Comparison of ENCODE assay signal across 22 cellular contexts in the genomic region with DNA sequence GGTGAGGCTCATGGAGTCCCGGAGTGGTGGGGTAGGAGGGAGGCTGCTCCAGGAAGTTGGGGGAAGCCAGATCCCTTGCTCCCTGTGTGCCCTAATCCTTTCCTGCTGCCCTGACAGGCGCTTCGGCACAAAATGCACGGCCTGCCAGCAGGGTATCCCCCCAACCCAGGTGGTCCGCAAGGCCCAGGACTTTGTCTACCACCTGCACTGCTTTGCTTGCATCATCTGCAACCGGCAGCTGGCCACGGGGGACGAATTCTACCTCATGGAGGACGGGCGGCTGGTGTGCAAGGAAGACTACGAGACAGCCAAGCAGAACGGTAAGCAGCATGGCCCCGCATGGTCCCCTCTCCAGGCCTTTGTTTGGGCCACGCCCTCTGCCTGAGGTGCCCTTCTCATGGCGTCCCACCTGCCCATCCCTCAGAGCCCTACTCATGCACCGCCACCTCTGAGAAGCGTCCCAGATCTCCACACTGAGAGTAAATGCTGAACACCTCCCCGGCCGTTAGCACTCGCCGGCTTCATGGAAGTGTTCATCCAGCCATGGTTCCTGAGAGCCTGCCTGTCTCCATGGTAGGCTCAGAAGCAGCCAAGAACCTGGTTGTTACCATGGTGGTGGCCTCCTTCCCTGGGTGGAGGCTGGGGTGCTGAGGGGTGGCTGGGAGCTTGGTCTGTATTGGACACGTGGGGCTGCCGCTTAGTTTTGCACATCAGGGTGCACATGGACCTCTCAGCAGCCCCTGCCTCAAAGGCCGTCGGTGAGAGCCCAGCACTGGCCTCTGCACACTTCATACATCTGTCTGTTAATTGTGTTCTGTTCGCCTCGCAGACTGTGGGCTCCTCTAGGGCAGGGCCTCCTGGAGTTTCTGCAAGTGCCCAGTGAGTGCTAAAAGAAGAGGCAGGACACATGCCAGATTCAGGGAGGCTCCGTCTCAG. TPM values are rescaled to one million over a fixed set of nuclear protein-coding genes. Genes with fewer than 3 reads are reported as not detected.
DNase-seq lines count a peak whose midpoint lies in the region; ATAC-seq and TF ChIP-seq lines count a peak whose summit lies in the region.
"Had no signal": no experiment of that assay in that cellular context is flagged by ENCODE, and none has a peak within 500 bp of the region (broad histone marks: within the 10 kb centered on the region; RNA-seq: fewer than 3 reads in every experiment).

No MANE protein-coding gene starts in this region.

- H4K8ac ChIP-seq in H9 (replicated peaks; ENCODE audit: insufficient read length, low read depth, low read length): no peak overlapping the region

- H2BK15ac ChIP-seq in H9 (ENCODE audit: low read depth, low read length): no peak overlapping the region

- H3K14ac ChIP-seq in H9 (ENCODE audit: insufficient read depth, low read length): no peak overlapping the region

- H3K27ac ChIP-seq in BLaER1: peak overlapping the region; percentile 60
- no peak overlapping the region for H3K27ac ChIP-seq in H9 (ENCODE audit: insufficient read length, low read depth, low read length)
- H3K27ac ChIP-seq in endodermal cell (ENCODE audit: low read depth, low read length): no peak overlapping the region
- no peak overlapping the region for H3K27ac ChIP-seq in colonic mucosa
- H3K27ac ChIP-seq in WERI-Rb-1: no peak overlapping the region; the same call in 1 of the 2 replicates
- no peak overlapping the region for H3K27ac ChIP-seq in gastroesophageal sphincter

- no peak overlapping the region for H3K4ac ChIP-seq in H9 (ENCODE audit: low read depth, low read length)

- no peak for ATAC-seq in gastroesophageal sphincter
- ATAC-seq: HepG2 had no signal

- H2BK5ac ChIP-seq in H9 (ENCODE audit: insufficient read length, low read length): no peak overlapping the region

- H3K36me3 Mint-ChIP-seq in H9 (ENCODE audit: insufficient read depth in 1 of 3, low read depth in 3 of 3) (peaks cover 0 to 5% (median 0%) of the 10 kb centered on the region in 3 experiments; a peak in 3 of 7 replicates), endodermal cell (ENCODE audit: low read depth) (no peaks in the 10 kb centered on the region), progenitor cell of endocrine pancreas (ENCODE audit: insufficient read depth) (no peaks in the 10 kb centered on the region)

- no peaks in the 10 kb centered on the region for H3K23me2 ChIP-seq in H9 (ENCODE audit: insufficient read length, low read depth, low read length, poor library complexity, severe bottlenecking)

- H4K20me1 ChIP-seq in BLaER1 (no peaks in the 10 kb centered on the region), H9 (ENCODE audit: control insufficient read depth, insufficient read depth, insufficient read length) (no peaks in the 10 kb centered on the region)

- peaks cover 32% of the 10 kb centered on the region for H3K4me1 ChIP-seq in BLaER1
- H3K4me1 ChIP-seq in H9 (ENCODE audit: insufficient read depth, low read length): peaks cover 8% of the 10 kb centered on the region; the same call in 1 of the 2 replicates
- no peaks in the 10 kb centered on the region for H3K4me1 ChIP-seq in endodermal cell (ENCODE audit: control insufficient read depth, insufficient read depth, low read length)
- H3K4me1 ChIP-seq in colonic mucosa: peaks cover 3% of the 10 kb centered on the region
- peaks cover 0 to 14% (median 0%) of the 10 kb centered on the region in 3 donors for H3K4me1 ChIP-seq in gastroesophageal sphincter

- H3K4me2 ChIP-seq in BLaER1 (peak overlapping the region; percentile 85), H9 (ENCODE audit: insufficient read depth, insufficient read length, low read length) (no peak overlapping the region)

- H3K27me3 ChIP-seq in BLaER1 (no peaks in the 10 kb centered on the region), H9 (ENCODE audit: insufficient read depth, low read length) (no peaks in the 10 kb centered on the region; the same call in 1 of the 2 replicates), endodermal cell (ENCODE audit: control insufficient read depth, insufficient read depth, low read length, poor library complexity, severe bottlenecking) (peaks cover 5% of the 10 kb centered on the region), colonic mucosa (no peaks in the 10 kb centered on the region), WERI-Rb-1 (ENCODE audit: insufficient read depth, low read depth, severe bottlenecking) (no peaks in the 10 kb centered on the region), gastroesophageal sphincter (peaks cover 29% of the 10 kb centered on the region)

- H3K23ac ChIP-seq in H9 (ENCODE audit: insufficient read length, low read depth, low read length): no peak overlapping the region

- H2AFZ ChIP-seq in H9 (ENCODE audit: low read length): no peak overlapping the region

- H4K91ac ChIP-seq in H9 (ENCODE audit: insufficient read length, low read depth, low read length): no peak overlapping the region

- no peak overlapping the region for H2BK12ac ChIP-seq in H9 (ENCODE audit: insufficient read length, low read depth, low read length)

- 0 out of 2 replicates have a peak overlapping the region, but pooled peaks have one; percentile 3 for H3K4me3 ChIP-seq in BLaER1
- no peak overlapping the region for H3K4me3 ChIP-seq in endodermal cell (ENCODE audit: low read length)
- H3K4me3 ChIP-seq in colonic mucosa: no peak overlapping the region
- H3K4me3 ChIP-seq in WERI-Rb-1 (ENCODE audit: low read depth, low read length): no peak overlapping the region
- no peak overlapping the region for H3K4me3 ChIP-seq in gastroesophageal sphincter

- intact Hi-C loops in colonic mucosa (cut with DNase I): no loop called here

- no peak overlapping the region for H3K27ac Mint-ChIP-seq in H9
- no peak overlapping the region for H3K27ac Mint-ChIP-seq in endodermal cell
- H3K27ac Mint-ChIP-seq in progenitor cell of endocrine pancreas: peak overlapping the region; percentile 76
- H3K27ac Mint-ChIP-seq: CD4-positive, alpha-beta T cell had no signal

- H3K27me3 Mint-ChIP-seq in H9 (ENCODE audit: low read depth) (peaks cover 10% of the 10 kb centered on the region), endodermal cell (ENCODE audit: insufficient read depth) (peaks cover 22% of the 10 kb centered on the region), progenitor cell of endocrine pancreas (peaks cover 33% of the 10 kb centered on the region)
- H3K27me3 Mint-ChIP-seq: CD4-positive, alpha-beta T cell had no signal

- WGBS in H9 (ENCODE audit: extremely low coverage, insufficient read length, low lambda C conversion rate): no CpG with 5 or more reads among the region's 28 CpGs
- 85 to 89% methylated on average over 20 to 28 of the region's 28 CpGs for WGBS in endodermal cell (ENCODE audit: insufficient coverage in 1 of 2, insufficient read length in 1 of 2), 2 experiments
- 82 to 97% methylated on average over 4 to 6 of the region's 28 CpGs for WGBS in gastroesophageal sphincter (ENCODE audit: low coverage in 1 of 2), 2 donors

- H3K9me3 ChIP-seq in BLaER1 (no peaks in the 10 kb centered on the region), H9 (ENCODE audit: control insufficient read depth, low read depth, low read length) (no peaks in the 10 kb centered on the region), endodermal cell (ENCODE audit: control insufficient read depth, low read length) (no peaks in the 10 kb centered on the region), colonic mucosa (no peaks in the 10 kb centered on the region), WERI-Rb-1 (ENCODE audit: severe bottlenecking) (no peaks in the 10 kb centered on the region), gastroesophageal sphincter (no peaks in the 10 kb centered on the region)
- H3K9me3 ChIP-seq: Caco-2 had no signal

- TF ChIP-seq CTCF in H9 (conservative IDR thresholded peaks at IDR 0.05): no peak
- no peak for TF ChIP-seq CTCF in endodermal cell (conservative IDR thresholded peaks at IDR 0.05)
- TF ChIP-seq CTCF in progenitor cell of endocrine pancreas (IDR thresholded peaks at IDR 0.05; ENCODE audit: unreplicated experiment): no peak
- no peak for TF ChIP-seq CTCF in colonic mucosa (IDR thresholded peaks at IDR 0.05)
- TF ChIP-seq CTCF in WERI-Rb-1 (IDR thresholded peaks at IDR 0.05; ENCODE audit: low read depth, low read length): no peak
- TF ChIP-seq CTCF in gastroesophageal sphincter (IDR thresholded peaks at IDR 0.05): no peak

- H3K79me2 ChIP-seq in H9 (ENCODE audit: insufficient read depth, low read length): no peaks in the 10 kb centered on the region

- no peak overlapping the region for H2BK20ac ChIP-seq in H9 (ENCODE audit: low read depth, low read length, poor library complexity, severe bottlenecking)

- no peak overlapping the region for H3K18ac ChIP-seq in H9 (ENCODE audit: insufficient read length, low read depth, low read length)

- H3K9me3 Mint-ChIP-seq in H9 (no peaks in the 10 kb centered on the region), endodermal cell (no peaks in the 10 kb centered on the region), progenitor cell of endocrine pancreas (ENCODE audit: low read depth) (no peaks in the 10 kb centered on the region)
- H3K9me3 Mint-ChIP-seq: CD4-positive, alpha-beta T cell had no signal

- H2AK5ac ChIP-seq in H9 (ENCODE audit: insufficient read length, low read length): no peak overlapping the region

- no peaks in the 10 kb centered on the region for H3K79me1 ChIP-seq in H9 (ENCODE audit: insufficient read depth, low read depth, low read length, poor library complexity, severe bottlenecking)

- peaks cover 54 to 65% of the 10 kb centered on the region in 2 experiments for H3K4me1 Mint-ChIP-seq in H9
- peaks cover 20% of the 10 kb centered on the region for H3K4me1 Mint-ChIP-seq in endodermal cell
- peaks cover 14% of the 10 kb centered on the region for H3K4me1 Mint-ChIP-seq in progenitor cell of endocrine pancreas (ENCODE audit: low read depth)

- TF ChIP-seq POLR2A in gastroesophageal sphincter (IDR thresholded peaks at IDR 0.05): no peak

- no peak overlapping the region for H2BK120ac ChIP-seq in H9 (ENCODE audit: low read depth, low read length, poor library complexity, severe bottlenecking)

- H4K5ac ChIP-seq in H9 (ENCODE audit: insufficient read length, low read depth, low read length): no peak overlapping the region

- H3K36me3 ChIP-seq in BLaER1: peaks cover 5% of the 10 kb centered on the region; the same call in 1 of the 2 replicates
- no peaks in the 10 kb centered on the region for H3K36me3 ChIP-seq in endodermal cell (ENCODE audit: control insufficient read depth, insufficient read depth, low read length)
- H3K36me3 ChIP-seq in colonic mucosa: no peaks in the 10 kb centered on the region
- peaks cover 6% of the 10 kb centered on the region for H3K36me3 ChIP-seq in WERI-Rb-1
- H3K36me3 ChIP-seq in gastroesophageal sphincter: no peaks in the 10 kb centered on the region

- DNase-seq in H9: peak; percentile 22
- peak; percentile 48 for DNase-seq in endodermal cell
- DNase-seq in progenitor cell of endocrine pancreas (ENCODE audit: low spot score, unreplicated experiment): no peak
- DNase-seq in colonic mucosa: no peak
- DNase-seq in WERI-Rb-1: no peak
- DNase-seq in T1000 (lab: John Stamatoyannopoulos, UW): no peak
- DNase-seq: ACHN; AML-193; Caco-2; CD4-positive, alpha-beta T cell; GF-D8; GOT3; KG1; NCI-H187; NCI-H2227 treated with DMSO at 0.1 percent for 48 hours; NCI-H510A treated with DMSO at 0.1 percent for 48 hours; NCI-H82; OCI-M1; Right ventricle myocardium superior had no signal

- H3K4me3 Mint-ChIP-seq in H9: no peak overlapping the region
- no peak overlapping the region for H3K4me3 Mint-ChIP-seq in endodermal cell
- H3K4me3 Mint-ChIP-seq in progenitor cell of endocrine pancreas (ENCODE audit: low read depth): no peak overlapping the region
- H3K4me3 Mint-ChIP-seq: CD4-positive, alpha-beta T cell had no signal

- no peak overlapping the region; the same call in 1 of the 2 replicates for H3K9ac ChIP-seq in BLaER1
- H3K9ac ChIP-seq in H9 (ENCODE audit: extremely low read depth, insufficient read length, low read length): no peak overlapping the region
- H3K9ac ChIP-seq in endodermal cell (ENCODE audit: extremely low read depth, low read length, poor library complexity, severe bottlenecking): no peak overlapping the region
- no peak overlapping the region for H3K9ac ChIP-seq in colonic mucosa (ENCODE audit: low read depth in 2 of 2, low read length in 2 of 2)

- TF ChIP-seq EP300 in gastroesophageal sphincter (IDR thresholded peaks at IDR 0.05): no peak

- no peak overlapping the region for H3K56ac ChIP-seq in H9 (ENCODE audit: insufficient read length, low read depth, low read length)

- no peak overlapping the region for H3T11ph ChIP-seq in H9 (ENCODE audit: low read length)

RNA-seq across cellular contexts. Expression of a gene that starts 36.5 kb away (rescaled TPM):
- total RNA-seq in H9 (2021) (1.9 and 2.0 TPM in 2 replicates), endodermal cell (not detected), progenitor cell of endocrine pancreas (0.55 and 0.62 TPM in 2 replicates), colonic mucosa (under 1 TPM; 0.74 to 0.77 TPM), gastroesophageal sphincter (not detected)
- polyA plus RNA-seq in endodermal cell (2013, experiment 1 of 2): 0.43 TPM
- polyA plus RNA-seq in endodermal cell (2013, experiment 2 of 2): 0.08 TPM
- total RNA-seq: Right ventricle myocardium superior had no signal

Comparison
In these comparisons a context has a peak if more than half of its experiments do, and no peak if none do; other contexts are left out.
1. DNase-seq: peak in H9 (single experiment) and endodermal cell (single experiment); none in progenitor cell of endocrine pancreas (single experiment), colonic mucosa (single experiment), WERI-Rb-1 (single experiment) and T1000 (single experiment).